Comparison of ENCODE assay signal across 12 cellular contexts in genomic region chr7:85039196-85039923, GRCh38.
A peak's percentile ranks its signal among the peaks of the same experiment; 100 is the strongest.
DNase-seq lines count a peak whose midpoint lies in the region; ATAC-seq and TF ChIP-seq lines count a peak whose summit lies in the region.
"Had no signal": no experiment of that assay in that cellular context is flagged by ENCODE, and none has a peak within 500 bp of the region (broad histone marks: within the 10 kb centered on the region; RNA-seq: fewer than 3 reads in every experiment).

No MANE protein-coding gene starts in this region.

- TF ChIP-seq CTCF in nephron progenitor cell (IDR thresholded peaks at IDR 0.05): no peak

- peaks cover 15% of the 10 kb centered on the region for H3K4me1 Mint-ChIP-seq in nephron progenitor cell
- H3K4me1 Mint-ChIP-seq in activated CD8-positive, alpha-beta T cell treated with anti-CD3 and anti-CD28 coated beads, Interleukin-2, amount 10 ng/mL, durations not matched to agents 7 days and 5 days (ENCODE audit: low read depth): no peaks in the 10 kb centered on the region
- H3K4me1 Mint-ChIP-seq: endodermal cell had no signal

- no peaks in the 10 kb centered on the region for H3K27me3 Mint-ChIP-seq in nephron progenitor cell (ENCODE audit: low read depth, poor library complexity)
- H3K27me3 Mint-ChIP-seq in activated CD8-positive, alpha-beta T cell treated with anti-CD3 and anti-CD28 coated beads, Interleukin-2, amount 10 ng/mL, durations not matched to agents 7 days and 5 days (ENCODE audit: low read depth): no peaks in the 10 kb centered on the region

- CTCF ChIA-PET in activated CD8-positive, alpha-beta T cell treated with anti-CD3 and anti-CD28 coated beads, Interleukin-2, amount 10 ng/mL, durations not matched to agents 7 days and 5 days (lab: Charles Lee): no interaction called here

- DNase-seq in nephron progenitor cell: no peak
- no peak for DNase-seq in activated CD8-positive, alpha-beta T cell treated with anti-CD3 and anti-CD28 coated beads, Interleukin-2, amount 10 ng/mL, durations not matched to agents 7 days and 5 days
- no peak for DNase-seq in cerebellar nuclear complex (lab: John Stamatoyannopoulos, UW)
- no peak for DNase-seq in NCI-H774 (lab: John Stamatoyannopoulos, UW)
- DNase-seq: endodermal cell; MG63; NCI-H524 treated with DMSO at 0.1 percent for 48 hours; stimulated activated naive CD8-positive, alpha-beta T cell treated with anti-CD3 and anti-CD28 coated beads, Interleukin-15, Interleukin-2, amounts not matched to agents 100 U/mL and 50 U/mL, for 24 hours had no signal

- H3K27ac Mint-ChIP-seq in nephron progenitor cell: peak overlapping the region; percentile 64
- H3K27ac Mint-ChIP-seq in activated CD8-positive, alpha-beta T cell treated with anti-CD3 and anti-CD28 coated beads, Interleukin-2, amount 10 ng/mL, durations not matched to agents 7 days and 5 days: no peak overlapping the region
- H3K27ac Mint-ChIP-seq: activated T-helper 1 cell treated with anti-CD3 and anti-CD28 coated beads, Interleukin-12 subunit alpha, Interleukin-12 subunit beta, Interleukin-2, Interleukin-4 antibody, amounts not matched to agents 30 ng/mL and 10 ng/mL and 1 ng/mL, durations not matched to agents 14 hours and 24 hours and 36 hours; endodermal cell had no signal

- H3K9me3 Mint-ChIP-seq in nephron progenitor cell: no peaks in the 10 kb centered on the region
- no peaks in the 10 kb centered on the region for H3K9me3 Mint-ChIP-seq in activated CD8-positive, alpha-beta T cell treated with anti-CD3 and anti-CD28 coated beads, Interleukin-2, amount 10 ng/mL, durations not matched to agents 7 days and 5 days (ENCODE audit: insufficient read depth)
- H3K9me3 Mint-ChIP-seq: activated T-helper 1 cell treated with anti-CD3 and anti-CD28 coated beads, Interleukin-12 subunit alpha, Interleukin-12 subunit beta, Interleukin-2, Interleukin-4 antibody, amounts not matched to agents 30 ng/mL and 10 ng/mL and 1 ng/mL, durations not matched to agents 14 hours and 24 hours and 36 hours; endodermal cell had no signal

- peaks cover 28% of the 10 kb centered on the region for H3K36me3 Mint-ChIP-seq in nephron progenitor cell (ENCODE audit: low read depth)
- H3K36me3 Mint-ChIP-seq in activated CD8-positive, alpha-beta T cell treated with anti-CD3 and anti-CD28 coated beads, Interleukin-2, amount 10 ng/mL, durations not matched to agents 7 days and 5 days (ENCODE audit: low read depth): no peaks in the 10 kb centered on the region

- no peak overlapping the region for H3K4me3 Mint-ChIP-seq in nephron progenitor cell
- H3K4me3 Mint-ChIP-seq in activated CD8-positive, alpha-beta T cell treated with anti-CD3 and anti-CD28 coated beads, Interleukin-2, amount 10 ng/mL, durations not matched to agents 7 days and 5 days: no peak overlapping the region
- H3K4me3 Mint-ChIP-seq: activated T-helper 1 cell treated with anti-CD3 and anti-CD28 coated beads, Interleukin-12 subunit alpha, Interleukin-12 subunit beta, Interleukin-2, Interleukin-4 antibody, amounts not matched to agents 30 ng/mL and 10 ng/mL and 1 ng/mL, durations not matched to agents 14 hours and 24 hours and 36 hours; endodermal cell had no signal

- POLR2A ChIA-PET in activated CD8-positive, alpha-beta T cell treated with anti-CD3 and anti-CD28 coated beads, Interleukin-2, amount 10 ng/mL, durations not matched to agents 7 days and 5 days (lab: Charles Lee): no interaction called here

- peak; percentile 81 for ATAC-seq in GM18909 (IDR thresholded peaks at IDR 0.05; ENCODE audit: poor library complexity, unreplicated experiment)
- ATAC-seq in GM21717 (IDR thresholded peaks at IDR 0.05; ENCODE audit: unreplicated experiment): peak; percentile 98
- peak; percentile 50 for ATAC-seq in HG03103 (IDR thresholded peaks at IDR 0.05; ENCODE audit: low read depth, unreplicated experiment)
- no peak for ATAC-seq in activated CD8-positive, alpha-beta T cell treated with anti-CD3 and anti-CD28 coated beads, Interleukin-2, amount 10 ng/mL, durations not matched to agents 7 days and 5 days
- ATAC-seq: stimulated activated naive CD8-positive, alpha-beta T cell treated with anti-CD3 and anti-CD28 coated beads, Interleukin-15, Interleukin-2, amounts not matched to agents 100 U/mL and 50 U/mL, for 24 hours had no signal
